12 cellular contexts compared by ENCODE assay signal in the genomic region with DNA sequence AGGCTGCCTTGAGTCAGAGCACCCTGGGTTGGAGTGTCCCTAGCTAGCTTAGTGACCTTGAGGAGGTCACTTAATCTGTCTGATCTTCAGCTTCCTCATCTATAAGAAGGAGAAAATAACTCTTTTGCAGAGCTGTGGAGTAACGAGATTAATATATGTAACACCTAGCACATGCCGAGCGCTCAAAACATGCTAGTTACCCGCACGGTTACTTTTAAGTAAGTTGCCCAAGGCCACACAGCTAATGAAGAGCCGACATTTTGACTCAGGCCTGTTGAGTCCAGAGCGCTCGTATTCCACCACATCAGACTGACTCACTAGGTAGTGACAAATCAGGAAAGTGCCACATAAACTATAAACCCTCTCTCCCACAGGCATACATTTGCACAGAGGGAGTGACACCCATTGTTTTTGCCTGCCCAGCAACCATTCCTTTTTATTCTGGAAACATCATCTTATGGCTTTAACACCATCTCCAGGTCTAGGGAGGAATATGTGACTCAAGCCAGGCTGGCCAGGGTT. TPM values are rescaled to one million over a fixed set of nuclear protein-coding genes. Genes with fewer than 3 reads are reported as not detected.
A peak's percentile ranks its signal among the peaks of the same experiment; 100 is the strongest.
DNase-seq lines count a peak whose midpoint lies in the region; ATAC-seq and TF ChIP-seq lines count a peak whose summit lies in the region.
"Had no signal": no experiment of that assay in that cellular context is flagged by ENCODE, and none has a peak within 500 bp of the region (broad histone marks: within the 10 kb centered on the region; RNA-seq: fewer than 3 reads in every experiment).

No MANE protein-coding gene starts in this region.

- DNase-seq in activated naive CD4-positive, alpha-beta T cell (lab: John Stamatoyannopoulos, UW) = no peak
- peak; percentile 56 for DNase-seq in activated CD8-positive, alpha-beta T cell treated with anti-CD3 and anti-CD28 coated beads for 36 hours
- DNase-seq in foreskin fibroblast = peak; percentile 63 to 74
- DNase-seq in thoracic aorta (ENCODE audit: low spot score) = no peak
- DNase-seq in NCI-H128 (lab: John Stamatoyannopoulos, UW; ENCODE audit: unreplicated experiment) = no peak
- DNase-seq: activated CD8-positive, alpha-beta memory T cell treated with anti-CD3 and anti-CD28 coated beads for 24 hours had no signal

- no peaks in the 10 kb centered on the region for H3K9me3 ChIP-seq in thoracic aorta
- H3K9me3 ChIP-seq: esophagus muscularis mucosa had no signal

- no peaks in the 10 kb centered on the region for H3K9me3 Mint-ChIP-seq in activated naive CD4-positive, alpha-beta T cell treated with anti-CD3 and anti-CD28 coated beads, Interleukin-2, amount 50 U/mL, for 24 hours
- H3K9me3 Mint-ChIP-seq in activated CD8-positive, alpha-beta T cell treated with anti-CD3 and anti-CD28 coated beads for 36 hours = no peaks in the 10 kb centered on the region
- H3K9me3 Mint-ChIP-seq: CD4-positive, CD25-positive, alpha-beta regulatory T cell had no signal

- CTCF ChIA-PET in activated CD8-positive, alpha-beta T cell treated with anti-CD3 and anti-CD28 coated beads for 36 hours (lab: Charles Lee) = interaction anchor here (0.7 to 8.1 kb wide), 11 partner anchors 10 to 310 kb away, joined by 3 to 110 read pairs (median 5); partner anchors contain the start of gene BHLHE40

- peak; percentile 43 for ATAC-seq in activated CD8-positive, alpha-beta T cell treated with anti-CD3 and anti-CD28 coated beads for 36 hours
- ATAC-seq in thoracic aorta (ENCODE audit: insufficient number of reproducible peaks, low FRiP score, low read depth) (no peak), GM19463 (IDR thresholded peaks at IDR 0.05; ENCODE audit: unreplicated experiment) (no peak), HG03378 (IDR thresholded peaks at IDR 0.05; ENCODE audit: unreplicated experiment) (no peak)

- no peak for TF ChIP-seq CTCF in activated CD8-positive, alpha-beta T cell treated with anti-CD3 and anti-CD28 coated beads for 36 hours (IDR thresholded peaks at IDR 0.05)
- TF ChIP-seq CTCF in foreskin fibroblast (IDR thresholded peaks at IDR 0.05; ENCODE audit: low read depth, low read length) = no peak
- TF ChIP-seq CTCF in thoracic aorta (IDR thresholded peaks at IDR 0.05) = no peak

- H3K4me3 ChIP-seq in foreskin fibroblast (ENCODE audit: low read depth in 1 of 2, low read length in 2 of 2) (no peak overlapping the region), thoracic aorta (no peak overlapping the region)
- H3K4me3 ChIP-seq: esophagus muscularis mucosa had no signal

- POLR2A ChIA-PET in activated CD8-positive, alpha-beta T cell treated with anti-CD3 and anti-CD28 coated beads for 36 hours (lab: Charles Lee) = interaction anchor here (0.8 to 17.9 kb wide), 6 partner anchors 10 to 207 kb away, joined by 3 to 276 read pairs (median 5); partner anchors contain the start of gene BHLHE40

- H3K27ac ChIP-seq in thoracic aorta = peak overlapping the region; percentile 57 to 69
- H3K27ac ChIP-seq: parathyroid adenoma had no signal

- peak overlapping the region; percentile 56 for H3K27ac Mint-ChIP-seq in activated naive CD4-positive, alpha-beta T cell treated with anti-CD3 and anti-CD28 coated beads, Interleukin-2, amount 50 U/mL, for 24 hours
- H3K27ac Mint-ChIP-seq in activated CD8-positive, alpha-beta T cell treated with anti-CD3 and anti-CD28 coated beads for 36 hours = peak overlapping the region; percentile 91

- no peaks in the 10 kb centered on the region for H3K27me3 Mint-ChIP-seq in activated naive CD4-positive, alpha-beta T cell treated with anti-CD3 and anti-CD28 coated beads, Interleukin-2, amount 50 U/mL, for 24 hours
- no peaks in the 10 kb centered on the region for H3K27me3 Mint-ChIP-seq in activated CD8-positive, alpha-beta T cell treated with anti-CD3 and anti-CD28 coated beads for 36 hours

- H3K4me1 ChIP-seq in thoracic aorta (ENCODE audit: control insufficient read depth in 1 of 2, low read depth in 2 of 2) = peaks cover 9 to 34% of the 10 kb centered on the region in 2 donors

- no peaks in the 10 kb centered on the region for H3K36me3 Mint-ChIP-seq in activated naive CD4-positive, alpha-beta T cell treated with anti-CD3 and anti-CD28 coated beads, Interleukin-2, amount 50 U/mL, for 24 hours
- H3K36me3 Mint-ChIP-seq in activated CD8-positive, alpha-beta T cell treated with anti-CD3 and anti-CD28 coated beads for 36 hours (ENCODE audit: low read depth) = no peaks in the 10 kb centered on the region
- H3K36me3 Mint-ChIP-seq: CD4-positive, CD25-positive, alpha-beta regulatory T cell had no signal

- no peak overlapping the region for H3K4me3 Mint-ChIP-seq in activated naive CD4-positive, alpha-beta T cell treated with anti-CD3 and anti-CD28 coated beads, Interleukin-2, amount 50 U/mL, for 24 hours
- H3K4me3 Mint-ChIP-seq in activated CD8-positive, alpha-beta T cell treated with anti-CD3 and anti-CD28 coated beads for 36 hours = peak overlapping the region; percentile 29
- H3K4me3 Mint-ChIP-seq: CD4-positive, CD25-positive, alpha-beta regulatory T cell had no signal

- H3K36me3 ChIP-seq in thoracic aorta = no peaks in the 10 kb centered on the region
- H3K36me3 ChIP-seq: esophagus muscularis mucosa had no signal

- intact Hi-C loops in activated CD8-positive, alpha-beta T cell treated with anti-CD3 and anti-CD28 coated beads for 36 hours (cut with micrococcal nuclease) = loop anchor here (5.0 kb wide), 2 partner anchors 39 to 174 kb away; no protein-coding TSS in a partner anchor

- peaks cover 66% of the 10 kb centered on the region for H3K4me1 Mint-ChIP-seq in activated naive CD4-positive, alpha-beta T cell treated with anti-CD3 and anti-CD28 coated beads, Interleukin-2, amount 50 U/mL, for 24 hours
- H3K4me1 Mint-ChIP-seq in activated CD8-positive, alpha-beta T cell treated with anti-CD3 and anti-CD28 coated beads for 36 hours (ENCODE audit: low read depth) = peaks cover 75% of the 10 kb centered on the region

- no peaks in the 10 kb centered on the region for H3K27me3 ChIP-seq in thoracic aorta (replicated peaks; ENCODE audit: insufficient read depth)
- H3K27me3 ChIP-seq: esophagus muscularis mucosa had no signal

RNA-seq across cellular contexts. Expression of gene BHLHE40, which starts 42.4 kb away (rescaled TPM):
- 100 to 1,000 TPM; 456 to 470 TPM for total RNA-seq in activated CD8-positive, alpha-beta T cell treated with anti-CD3 and anti-CD28 coated beads for 36 hours
- total RNA-seq in thoracic aorta = 100 to 1,000 TPM in 1 of 2 donors, 10 to 100 TPM in 1; 47.2 to 109 TPM

Comparison
In these comparisons a context has a peak if more than half of its experiments do, and no peak if none do; other contexts are left out.
1. DNase-seq: peak in activated CD8-positive, alpha-beta T cell treated with anti-CD3 and anti-CD28 coated beads for 36 hours (single experiment) and foreskin fibroblast (2 of 2); none in activated naive CD4-positive, alpha-beta T cell (0 of 4), thoracic aorta (single experiment) and NCI-H128 (single experiment).
2. RNA of gene BHLHE40, which starts 42.4 kb away (total RNA-seq): 456 to 470 TPM in activated CD8-positive, alpha-beta T cell treated with anti-CD3 and anti-CD28 coated beads for 36 hours; 47.2 to 109 TPM in thoracic aorta; every median in the first group is over 4 times any median in the second.